In genomic region chr5:135436856-135437795, GRCh38 we compare ENCODE assay signal across 11 cellular contexts. TPM values are rescaled to one million over a fixed set of nuclear protein-coding genes. Genes with fewer than 3 reads are reported as not detected.
DNase-seq lines count a peak whose midpoint lies in the region; ATAC-seq and TF ChIP-seq lines count a peak whose summit lies in the region.
"Had no signal": no experiment of that assay in that cellular context is flagged by ENCODE, and none has a peak within 500 bp of the region (broad histone marks: within the 10 kb centered on the region; RNA-seq: fewer than 3 reads in every experiment).

No MANE protein-coding gene starts in this region.

- no peaks in the 10 kb centered on the region for H3K9me2 ChIP-seq in PC-3 (replicated peaks; ENCODE audit: low read length)

- H3K27ac ChIP-seq in PC-3 (ENCODE audit: low read length) (no peak overlapping the region), thyroid gland (no peak overlapping the region), dorsolateral prefrontal cortex (peak overlapping the region in 6 of 59 donors; percentile 2 to 54 (median 28))

- intact Hi-C loops in PC-3 (cut with micrococcal nuclease) (no loop called here), thyroid gland (cut with DNase I) (no loop called here), dorsolateral prefrontal cortex (cut with DNase I) (no loop called here)

- POLR2A ChIA-PET in PC-3 (lab: Charles Lee; ENCODE audit: unreplicated experiment): no interaction called here

- no peak overlapping the region for H2AFZ ChIP-seq in PC-3 (ENCODE audit: low read length)

- H3K4me2 ChIP-seq in PC-3 (ENCODE audit: low read length): 0 out of 2 replicates have a peak overlapping the region, but pooled peaks have one; percentile 18

- DNase-seq in GM13977 (ENCODE audit: low spot score) (peak; percentile 17), PC-3 (peak; percentile 53), iPS-NIHi7 (ENCODE audit: extremely low spot score) (peak; percentile 15), thyroid gland (peak; percentile 63 to 75), dorsolateral prefrontal cortex (no peak)
- DNase-seq in stimulated activated CD4-positive, alpha-beta T cell treated with anti-CD3 and anti-CD28 coated beads, Interleukin-4, amount 100 ng/mL, for 1 hour: no peak
- no peak for DNase-seq in activated naive CD4-positive, alpha-beta T cell treated with anti-CD3 and anti-CD28 coated beads, Interleukin-2, amount 50 U/mL, for 16 hours
- DNase-seq: activated effector memory CD4-positive, alpha-beta T cell treated with Interleukin-2 at 50 U/mL for 16 hours; NCI-H748 treated with DMSO at 0.1 percent for 48 hours had no signal

- H3K4me1 ChIP-seq in PC-3 (ENCODE audit: insufficient read depth, low read length) (peaks cover 12% of the 10 kb centered on the region), thyroid gland (peaks cover 16 to 31% of the 10 kb centered on the region in 2 donors)

- no peaks in the 10 kb centered on the region for H3K36me3 ChIP-seq in PC-3 (ENCODE audit: low read depth, low read length)
- no peaks in the 10 kb centered on the region for H3K36me3 ChIP-seq in thyroid gland
- H3K36me3 ChIP-seq: stomach had no signal

- CTCF ChIA-PET in PC-3 (lab: Charles Lee): no interaction called here

- no peaks in the 10 kb centered on the region for H3F3A ChIP-seq in PC-3 (ENCODE audit: low read length, unreplicated experiment)

- H4K20me1 ChIP-seq in PC-3 (ENCODE audit: low read length): no peaks in the 10 kb centered on the region

- no peaks in the 10 kb centered on the region for H3K79me2 ChIP-seq in PC-3 (ENCODE audit: low read length)

- H3K4me3 ChIP-seq in PC-3 (ENCODE audit: low read length) (no peak overlapping the region), thyroid gland (replicated peaks in 1 of 3) (no peak overlapping the region), dorsolateral prefrontal cortex (no peak overlapping the region)
- H3K4me3 ChIP-seq: stomach had no signal

- no peak overlapping the region for H3K9ac ChIP-seq in PC-3 (ENCODE audit: low read length)

- ATAC-seq in PC-3: peak; percentile 37; the same call in 1 of the 2 replicates

- 52 to 57% methylated on average over 14 to 15 of the region's 15 CpGs for WGBS in thyroid gland, 2 donors

- H3K9me3 ChIP-seq in PC-3 (ENCODE audit: low read length) (no peaks in the 10 kb centered on the region), thyroid gland (no peaks in the 10 kb centered on the region)
- H3K9me3 ChIP-seq: stomach had no signal

- no TSS peak for BruUV-seq in PC-3 (replicated peaks; lab: Mats Ljungman, UMichigan)

- TF ChIP-seq CTCF in GM13977 (IDR thresholded peaks at IDR 0.05; ENCODE audit: extremely low read depth, insufficient read depth, missing control alignments) (no peak), PC-3 (conservative IDR thresholded peaks at IDR 0.05; ENCODE audit: low read depth, low read length) (no peak), thyroid gland (IDR thresholded peaks at IDR 0.05) (no peak), dorsolateral prefrontal cortex (IDR thresholded peaks at IDR 0.05 in 54 of 56, conservative IDR thresholded peaks at IDR 0.05 in 2 of 56; ENCODE audit: low read depth in 1 of 56, partially characterized antibody in 56 of 56) (no peak)

- in situ Hi-C loops in GM13977 (cut with MboI; ENCODE audit: low pct_unique_long_range_greater_than_20kb, low sequenced_read_pairs, unreplicated experiment): no loop called here

- H3K27me3 ChIP-seq in PC-3 (ENCODE audit: low read length): no peaks in the 10 kb centered on the region
- no peaks in the 10 kb centered on the region for H3K27me3 ChIP-seq in thyroid gland
- no peaks in the 10 kb centered on the region for H3K27me3 ChIP-seq in dorsolateral prefrontal cortex
- H3K27me3 ChIP-seq: stomach had no signal

- TF ChIP-seq POLR2A in thyroid gland (IDR thresholded peaks at IDR 0.05): no peak

RNA-seq across cellular contexts. Expression of gene DCANP1, which starts 10.0 kb away (rescaled TPM):
- total RNA-seq in PC-3 (2014; rRNA removed): not detected in 2 replicates
- total RNA-seq in thyroid gland: not detected
- under 1 TPM in 7 of 120 experiments, not detected in 113; 0.13 to 0.20 (median 0.15) TPM for total RNA-seq in dorsolateral prefrontal cortex
- total RNA-seq: glomerular endothelial cell had no signal

RNA-seq across cellular contexts. Expression of gene TIFAB, which starts 15.0 kb away (rescaled TPM):
- not detected in 2 replicates for total RNA-seq in PC-3 (2014; rRNA removed)
- total RNA-seq in thyroid gland: not detected
- under 1 TPM in 17 of 120 experiments, not detected in 103; 0.08 to 0.23 (median 0.12) TPM for total RNA-seq in dorsolateral prefrontal cortex
- total RNA-seq: glomerular endothelial cell, stomach had no signal

RNA-seq across cellular contexts. Expression of gene MACROH2A1, which starts 38.1 kb away (rescaled TPM):
- total RNA-seq in PC-3 (2014; rRNA removed) (388 and 455 TPM in 2 replicates), thyroid gland (100 to 1,000 TPM; 149 to 242 (median 227) TPM), dorsolateral prefrontal cortex (100 to 1,000 TPM in 119 of 120 experiments, 10 to 100 TPM in 1; 95.0 to 158 (median 124) TPM)

Comparison
In these comparisons a context has a peak if more than half of its experiments do, and no peak if none do; other contexts are left out.
1. DNase-seq: peak in GM13977 (single experiment), PC-3 (single experiment), iPS-NIHi7 (single experiment) and thyroid gland (2 of 2); none in dorsolateral prefrontal cortex (0 of 10), stimulated activated CD4-positive, alpha-beta T cell treated with anti-CD3 and anti-CD28 coated beads, Interleukin-4, amount 100 ng/mL, for 1 hour (single experiment) and activated naive CD4-positive, alpha-beta T cell treated with anti-CD3 and anti-CD28 coated beads, Interleukin-2, amount 50 U/mL, for 16 hours (single experiment).